ENCODE assay signal across 13 cellular contexts in the genomic region with DNA sequence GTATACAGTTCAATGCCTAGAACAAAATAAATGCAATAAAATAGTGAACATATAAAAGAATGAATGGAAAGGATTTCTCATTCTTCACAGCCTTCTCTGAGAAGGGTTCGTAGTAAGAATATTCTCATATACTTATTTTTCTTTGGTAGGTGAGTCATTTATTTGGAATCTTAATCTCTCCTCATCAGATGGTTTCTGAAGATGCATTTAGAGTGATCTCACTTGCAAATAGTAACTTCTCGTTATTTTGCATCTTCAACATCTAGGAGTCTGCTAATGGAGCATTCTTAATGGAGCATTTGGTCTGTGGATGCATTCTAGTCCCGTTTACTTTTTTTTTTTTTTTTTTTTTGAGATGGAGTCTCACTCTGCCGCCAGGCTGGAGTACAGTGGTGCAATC. TPM values are rescaled to one million over a fixed set of nuclear protein-coding genes. Genes with fewer than 3 reads are reported as not detected.
DNase-seq lines count a peak whose midpoint lies in the region; ATAC-seq and TF ChIP-seq lines count a peak whose summit lies in the region.
"Had no signal": no experiment of that assay in that cellular context is flagged by ENCODE, and none has a peak within 500 bp of the region (broad histone marks: within the 10 kb centered on the region; RNA-seq: fewer than 3 reads in every experiment).

No MANE protein-coding gene starts in this region.

- ATAC-seq in SK-N-SH treated with all-trans-retinoic acid at 6 μM for 48 hours, result peak; percentile 5; the same call in 2 of the 3 replicates
- ATAC-seq in GM18505 (IDR thresholded peaks at IDR 0.05; ENCODE audit: unreplicated experiment), result no peak
- ATAC-seq: stimulated activated naive CD8-positive, alpha-beta T cell treated with anti-CD3 and anti-CD28 coated beads, Interleukin-15, amount 100 ng/mL, for 72 hours had no signal

- DNase-seq in EH (ENCODE audit: low read depth), result peak; percentile 91
- DNase-seq in fibroblast of the aortic adventitia (ENCODE audit: low read depth), result peak; percentile 51
- DNase-seq in retinal pigment epithelial cell (ENCODE audit: low read depth), result peak; percentile 54
- no peak for DNase-seq in amniotic stem cell (lab: John Stamatoyannopoulos, UW)
- no peak for DNase-seq in CD4-positive, alpha-beta memory T cell
- DNase-seq in stimulated activated CD4-positive, alpha-beta T cell treated with anti-CD3 and anti-CD28 coated beads, Interleukin-4, amount 100 ng/mL, for 4 hours, result no peak
- DNase-seq: activated CD4-positive, alpha-beta memory T cell treated with anti-CD3 and anti-CD28 coated beads for 36 hours; activated gamma-delta T cell treated with Interleukin-2 at 50 U/mL for 16 hours; occipital lobe; stimulated activated CD4-positive, alpha-beta T cell treated with anti-CD3 and anti-CD28 coated beads, Interleukin-4, amount 100 ng/mL, for 24 hours; stimulated activated naive CD8-positive, alpha-beta T cell treated with anti-CD3 and anti-CD28 coated beads, Interleukin-15, amount 100 ng/mL, for 72 hours had no signal

- peaks cover 51% of the 10 kb centered on the region for H3K4me1 ChIP-seq in CD4-positive, alpha-beta memory T cell (ENCODE audit: insufficient read depth, low read length)

- H3K36me3 Mint-ChIP-seq in CD4-positive, alpha-beta memory T cell, result peaks cover 26 to 45% of the 10 kb centered on the region in 2 donors

- H3K27me3 ChIP-seq in CD4-positive, alpha-beta memory T cell (ENCODE audit: insufficient read depth, low read length), result no peaks in the 10 kb centered on the region

- H3K4me1 Mint-ChIP-seq in CD4-positive, alpha-beta memory T cell, result peaks cover 38 to 56% (median 49%) of the 10 kb centered on the region in 4 donors

- POLR2A ChIA-PET in CD4-positive, alpha-beta memory T cell (lab: Charles Lee; ENCODE audit: partially characterized antibody), result interaction anchor here (0.6 to 3.2 kb wide), 4 partner anchors 27 to 827 kb away, joined by 3 to 20 read pairs (median 3); partner anchors contain the start of genes CCNT2, R3HDM1 and ZRANB3

- no peak overlapping the region for H3K27ac ChIP-seq in CD4-positive, alpha-beta memory T cell (ENCODE audit: low read depth, low read length)

- H3K36me3 ChIP-seq in CD4-positive, alpha-beta memory T cell (ENCODE audit: insufficient read depth, low read length), result peaks cover 11% of the 10 kb centered on the region

- TF ChIP-seq CTCF in fibroblast of the aortic adventitia (IDR thresholded peaks at IDR 0.05; ENCODE audit: insufficient read depth, low read length) (no peak), retinal pigment epithelial cell (conservative IDR thresholded peaks at IDR 0.05; ENCODE audit: low read depth, low read length) (no peak)

- TF ChIP-seq POLR2A in GM18505 (IDR thresholded peaks at IDR 0.05; ENCODE audit: borderline replicate concordance, extremely low read depth, insufficient read depth, insufficient read length), result no peak

- H3K4me3 ChIP-seq in fibroblast of the aortic adventitia (ENCODE audit: low read depth, low read length), result no peak overlapping the region
- no peak overlapping the region for H3K4me3 ChIP-seq in retinal pigment epithelial cell (ENCODE audit: low read length)
- H3K4me3 ChIP-seq in CD4-positive, alpha-beta memory T cell (ENCODE audit: low read length in 2 of 2), result no peak overlapping the region

- H3K9me3 Mint-ChIP-seq in CD4-positive, alpha-beta memory T cell, result peaks cover 0 to 2% (median 0%) of the 10 kb centered on the region in 8 donors
- H3K9me3 Mint-ChIP-seq: activated CD4-positive, alpha-beta memory T cell treated with anti-CD3 and anti-CD28 coated beads for 36 hours; stimulated activated naive CD8-positive, alpha-beta T cell treated with anti-CD3 and anti-CD28 coated beads, Interleukin-15, amount 100 ng/mL, for 72 hours had no signal

- intact Hi-C loops in CD4-positive, alpha-beta memory T cell (cut with micrococcal nuclease), result loop anchor here (10.0 kb wide), 2 partner anchors 639 to 1071 kb away; no protein-coding TSS in a partner anchor

- peak overlapping the region in 2 of 8 donors; percentile 16 to 31 for H3K4me3 Mint-ChIP-seq in CD4-positive, alpha-beta memory T cell
- H3K4me3 Mint-ChIP-seq: activated CD4-positive, alpha-beta memory T cell treated with anti-CD3 and anti-CD28 coated beads for 36 hours; stimulated activated naive CD8-positive, alpha-beta T cell treated with anti-CD3 and anti-CD28 coated beads, Interleukin-15, amount 100 ng/mL, for 72 hours had no signal

- H3K27ac Mint-ChIP-seq in CD4-positive, alpha-beta memory T cell, result no peak overlapping the region
- H3K27ac Mint-ChIP-seq: activated CD4-positive, alpha-beta memory T cell treated with anti-CD3 and anti-CD28 coated beads for 36 hours had no signal

- H3K27me3 Mint-ChIP-seq in CD4-positive, alpha-beta memory T cell, result no peaks in the 10 kb centered on the region
- H3K27me3 Mint-ChIP-seq: activated CD4-positive, alpha-beta memory T cell treated with anti-CD3 and anti-CD28 coated beads for 36 hours; stimulated activated naive CD8-positive, alpha-beta T cell treated with anti-CD3 and anti-CD28 coated beads, Interleukin-15, amount 100 ng/mL, for 72 hours had no signal

- H3K9me3 ChIP-seq in CD4-positive, alpha-beta memory T cell (ENCODE audit: control insufficient read depth in 1 of 2, low read length in 2 of 2), result no peaks in the 10 kb centered on the region

- CTCF ChIA-PET in CD4-positive, alpha-beta memory T cell (lab: Charles Lee; ENCODE audit: partially characterized antibody), result interaction anchor here (0.7 to 1.4 kb wide), 4 partner anchors 10 to 741 kb away, joined by 4 to 5 read pairs (median 4); no protein-coding TSS in a partner anchor

TF ChIP-seq in SK-N-SH treated with all-trans-retinoic acid at 6 μM for 48 hours, 23 proteins besides CTCF, POLR2A, EP300 and RAD21:
- no peak for TF ChIP-seq ESRRG (CRISPR knock-in tag; IDR thresholded peaks at IDR 0.05)
- no peak for TF ChIP-seq ZNF70 (CRISPR knock-in tag; IDR thresholded peaks at IDR 0.05)
- no peak for TF ChIP-seq PPARA (CRISPR knock-in tag; IDR thresholded peaks at IDR 0.05; ENCODE audit: borderline replicate concordance)
- no peak for TF ChIP-seq ZFP30 (CRISPR knock-in tag; IDR thresholded peaks at IDR 0.05)
- no peak for TF ChIP-seq ZNF565 (CRISPR knock-in tag; conservative IDR thresholded peaks at IDR 0.05; ENCODE audit: low read depth)
- peak; percentile 62 for TF ChIP-seq ISL1 (CRISPR knock-in tag; IDR thresholded peaks at IDR 0.05)
- no peak for TF ChIP-seq GLIS3 (CRISPR knock-in tag; IDR thresholded peaks at IDR 0.05)
- TF ChIP-seq, protein P1, sequence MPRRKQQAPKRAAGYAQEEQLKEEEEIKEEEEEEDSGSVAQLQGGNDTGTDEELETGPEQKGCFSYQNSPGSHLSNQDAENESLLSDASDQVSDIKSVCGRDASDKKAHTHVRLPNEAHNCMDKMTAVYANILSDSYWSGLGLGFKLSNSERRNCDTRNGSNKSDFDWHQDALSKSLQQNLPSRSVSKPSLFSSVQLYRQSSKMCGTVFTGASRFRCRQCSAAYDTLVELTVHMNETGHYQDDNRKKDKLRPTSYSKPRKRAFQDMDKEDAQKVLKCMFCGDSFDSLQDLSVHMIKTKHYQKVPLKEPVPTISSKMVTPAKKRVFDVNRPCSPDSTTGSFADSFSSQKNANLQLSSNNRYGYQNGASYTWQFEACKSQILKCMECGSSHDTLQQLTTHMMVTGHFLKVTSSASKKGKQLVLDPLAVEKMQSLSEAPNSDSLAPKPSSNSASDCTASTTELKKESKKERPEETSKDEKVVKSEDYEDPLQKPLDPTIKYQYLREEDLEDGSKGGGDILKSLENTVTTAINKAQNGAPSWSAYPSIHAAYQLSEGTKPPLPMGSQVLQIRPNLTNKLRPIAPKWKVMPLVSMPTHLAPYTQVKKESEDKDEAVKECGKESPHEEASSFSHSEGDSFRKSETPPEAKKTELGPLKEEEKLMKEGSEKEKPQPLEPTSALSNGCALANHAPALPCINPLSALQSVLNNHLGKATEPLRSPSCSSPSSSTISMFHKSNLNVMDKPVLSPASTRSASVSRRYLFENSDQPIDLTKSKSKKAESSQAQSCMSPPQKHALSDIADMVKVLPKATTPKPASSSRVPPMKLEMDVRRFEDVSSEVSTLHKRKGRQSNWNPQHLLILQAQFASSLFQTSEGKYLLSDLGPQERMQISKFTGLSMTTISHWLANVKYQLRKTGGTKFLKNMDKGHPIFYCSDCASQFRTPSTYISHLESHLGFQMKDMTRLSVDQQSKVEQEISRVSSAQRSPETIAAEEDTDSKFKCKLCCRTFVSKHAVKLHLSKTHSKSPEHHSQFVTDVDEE (CRISPR knock-in tag; IDR thresholded peaks at IDR 0.05), result no peak
- TF ChIP-seq TCF4 (CRISPR knock-in tag; IDR thresholded peaks at IDR 0.05; ENCODE audit: borderline replicate concordance), result no peak

RNA-seq across cellular contexts. Expression of gene UBXN4, which starts 3.9 kb away (rescaled TPM):
- total RNA-seq in fibroblast of the aortic adventitia (ENCODE audit: low replicate concordance), result 55.1 and 81.8 TPM in 2 replicates
- total RNA-seq in CD4-positive, alpha-beta memory T cell, result 100 to 1,000 TPM; 116 to 121 TPM
- 100 to 1,000 TPM; 111 to 128 TPM for polyA plus RNA-seq in CD4-positive, alpha-beta memory T cell

Comparison
In these comparisons a context has a peak if more than half of its experiments do, and no peak if none do; other contexts are left out.
1. DNase-seq: peak in EH (single experiment), fibroblast of the aortic adventitia (single experiment) and retinal pigment epithelial cell (single experiment); none in amniotic stem cell (single experiment), CD4-positive, alpha-beta memory T cell (0 of 5) and stimulated activated CD4-positive, alpha-beta T cell treated with anti-CD3 and anti-CD28 coated beads, Interleukin-4, amount 100 ng/mL, for 4 hours (0 of 2).